In the genomic region with DNA sequence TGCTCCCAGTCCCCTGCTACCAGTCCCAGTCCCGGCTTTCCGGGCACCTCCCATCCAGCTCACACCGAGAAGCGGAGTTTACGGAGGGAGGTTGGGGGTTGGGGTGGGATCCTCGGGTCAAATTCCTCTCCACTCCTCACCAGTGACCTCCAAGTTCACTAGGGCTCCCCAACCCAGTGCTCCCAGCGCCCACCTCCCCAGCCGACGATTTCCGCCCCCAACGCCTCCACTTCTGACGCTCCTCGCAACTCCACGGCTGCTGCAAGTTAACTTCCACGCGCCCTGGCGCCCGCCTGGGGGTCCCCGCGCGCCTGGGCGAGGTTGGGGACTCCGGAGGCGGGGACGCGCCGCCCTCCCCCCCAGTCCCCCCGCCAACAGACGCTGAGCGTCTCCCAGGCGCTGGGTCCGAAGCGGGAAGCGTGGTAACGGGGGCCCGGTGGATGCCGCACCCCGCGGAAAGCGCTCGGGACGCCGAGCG, we compare ENCODE assay signal across 1 cellular context.
TF ChIP-seq lines count a peak whose summit lies in the region.

No MANE protein-coding gene starts in this region.

TF ChIP-seq in GM12878, 131 proteins besides CTCF, POLR2A, EP300 and RAD21 (continues in another document):
- no peak for TF ChIP-seq ZBED1 (IDR thresholded peaks at IDR 0.05; ENCODE audit: borderline replicate concordance)
- TF ChIP-seq RBBP5 (conservative IDR thresholded peaks at IDR 0.05) = no peak
- no peak for TF ChIP-seq STAT1 (conservative IDR thresholded peaks at IDR 0.05)
- TF ChIP-seq MXI1 (IDR thresholded peaks at IDR 0.05; ENCODE audit: low read depth, low read length) = peak; percentile 36; the same call in 1 of the 2 replicates
- no peak for TF ChIP-seq SMAD1 (IDR thresholded peaks at IDR 0.05; ENCODE audit: low read depth, partially characterized antibody)
- no peak for TF ChIP-seq FOXM1 (IDR thresholded peaks at IDR 0.05; ENCODE audit: low read depth, low read length)
- TF ChIP-seq NR2F1 (conservative IDR thresholded peaks at IDR 0.05) = 0 out of 2 replicates have a peak, but pooled peaks have one; percentile 6
- no peak for TF ChIP-seq HDAC6 (IDR thresholded peaks at IDR 0.05; ENCODE audit: unreplicated experiment)
- TF ChIP-seq, protein P1, sequence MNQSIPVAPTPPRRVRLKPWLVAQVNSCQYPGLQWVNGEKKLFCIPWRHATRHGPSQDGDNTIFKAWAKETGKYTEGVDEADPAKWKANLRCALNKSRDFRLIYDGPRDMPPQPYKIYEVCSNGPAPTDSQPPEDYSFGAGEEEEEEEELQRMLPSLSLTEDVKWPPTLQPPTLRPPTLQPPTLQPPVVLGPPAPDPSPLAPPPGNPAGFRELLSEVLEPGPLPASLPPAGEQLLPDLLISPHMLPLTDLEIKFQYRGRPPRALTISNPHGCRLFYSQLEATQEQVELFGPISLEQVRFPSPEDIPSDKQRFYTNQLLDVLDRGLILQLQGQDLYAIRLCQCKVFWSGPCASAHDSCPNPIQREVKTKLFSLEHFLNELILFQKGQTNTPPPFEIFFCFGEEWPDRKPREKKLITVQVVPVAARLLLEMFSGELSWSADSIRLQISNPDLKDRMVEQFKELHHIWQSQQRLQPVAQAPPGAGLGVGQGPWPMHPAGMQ (IDR thresholded peaks at IDR 0.05; ENCODE audit: borderline replicate concordance) = no peak
- 0 out of 2 replicates have a peak, but pooled peaks have one; percentile 39 for TF ChIP-seq DPF2 (IDR thresholded peaks at IDR 0.05)
- TF ChIP-seq SIX5 (IDR thresholded peaks at IDR 0.05; ENCODE audit: low read depth, low read length, severe bottlenecking) = no peak
- TF ChIP-seq, protein P2, sequence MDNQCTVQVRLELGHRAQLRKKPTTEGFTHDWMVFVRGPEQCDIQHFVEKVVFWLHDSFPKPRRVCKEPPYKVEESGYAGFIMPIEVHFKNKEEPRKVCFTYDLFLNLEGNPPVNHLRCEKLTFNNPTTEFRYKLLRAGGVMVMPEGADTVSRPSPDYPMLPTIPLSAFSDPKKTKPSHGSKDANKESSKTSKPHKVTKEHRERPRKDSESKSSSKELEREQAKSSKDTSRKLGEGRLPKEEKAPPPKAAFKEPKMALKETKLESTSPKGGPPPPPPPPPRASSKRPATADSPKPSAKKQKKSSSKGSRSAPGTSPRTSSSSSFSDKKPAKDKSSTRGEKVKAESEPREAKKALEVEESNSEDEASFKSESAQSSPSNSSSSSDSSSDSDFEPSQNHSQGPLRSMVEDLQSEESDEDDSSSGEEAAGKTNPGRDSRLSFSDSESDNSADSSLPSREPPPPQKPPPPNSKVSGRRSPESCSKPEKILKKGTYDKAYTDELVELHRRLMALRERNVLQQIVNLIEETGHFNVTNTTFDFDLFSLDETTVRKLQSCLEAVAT (IDR thresholded peaks at IDR 0.05) = no peak
- TF ChIP-seq ZNF384 (IDR thresholded peaks at IDR 0.05; ENCODE audit: borderline replicate concordance, low read depth, low read length) = no peak
- TF ChIP-seq, protein P3, sequence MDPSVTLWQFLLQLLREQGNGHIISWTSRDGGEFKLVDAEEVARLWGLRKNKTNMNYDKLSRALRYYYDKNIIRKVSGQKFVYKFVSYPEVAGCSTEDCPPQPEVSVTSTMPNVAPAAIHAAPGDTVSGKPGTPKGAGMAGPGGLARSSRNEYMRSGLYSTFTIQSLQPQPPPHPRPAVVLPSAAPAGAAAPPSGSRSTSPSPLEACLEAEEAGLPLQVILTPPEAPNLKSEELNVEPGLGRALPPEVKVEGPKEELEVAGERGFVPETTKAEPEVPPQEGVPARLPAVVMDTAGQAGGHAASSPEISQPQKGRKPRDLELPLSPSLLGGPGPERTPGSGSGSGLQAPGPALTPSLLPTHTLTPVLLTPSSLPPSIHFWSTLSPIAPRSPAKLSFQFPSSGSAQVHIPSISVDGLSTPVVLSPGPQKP (IDR thresholded peaks at IDR 0.05; ENCODE audit: low read depth, low read length) = no peak
- TF ChIP-seq YBX1 (IDR thresholded peaks at IDR 0.05) = no peak
- TF ChIP-seq MEF2A (IDR thresholded peaks at IDR 0.05; ENCODE audit: insufficient read depth, low read depth, low read length) = no peak
- TF ChIP-seq NR2C1 (IDR thresholded peaks at IDR 0.05) = no peak
- peak in 1 of 2 experiments; percentile 49; a peak in 2 of 4 replicates for TF ChIP-seq IKZF2 (IDR thresholded peaks at IDR 0.05)
- TF ChIP-seq RELA (IDR thresholded peaks at IDR 0.05; ENCODE audit: borderline replicate concordance, partially characterized antibody) = no peak
- TF ChIP-seq ESRRA (IDR thresholded peaks at IDR 0.05; ENCODE audit: low read length) = no peak
- no peak for TF ChIP-seq MYC (IDR thresholded peaks at IDR 0.05; ENCODE audit: insufficient read depth, insufficient read length, insufficient replicate concordance, low read length, severe bottlenecking)
- TF ChIP-seq, protein P4, sequence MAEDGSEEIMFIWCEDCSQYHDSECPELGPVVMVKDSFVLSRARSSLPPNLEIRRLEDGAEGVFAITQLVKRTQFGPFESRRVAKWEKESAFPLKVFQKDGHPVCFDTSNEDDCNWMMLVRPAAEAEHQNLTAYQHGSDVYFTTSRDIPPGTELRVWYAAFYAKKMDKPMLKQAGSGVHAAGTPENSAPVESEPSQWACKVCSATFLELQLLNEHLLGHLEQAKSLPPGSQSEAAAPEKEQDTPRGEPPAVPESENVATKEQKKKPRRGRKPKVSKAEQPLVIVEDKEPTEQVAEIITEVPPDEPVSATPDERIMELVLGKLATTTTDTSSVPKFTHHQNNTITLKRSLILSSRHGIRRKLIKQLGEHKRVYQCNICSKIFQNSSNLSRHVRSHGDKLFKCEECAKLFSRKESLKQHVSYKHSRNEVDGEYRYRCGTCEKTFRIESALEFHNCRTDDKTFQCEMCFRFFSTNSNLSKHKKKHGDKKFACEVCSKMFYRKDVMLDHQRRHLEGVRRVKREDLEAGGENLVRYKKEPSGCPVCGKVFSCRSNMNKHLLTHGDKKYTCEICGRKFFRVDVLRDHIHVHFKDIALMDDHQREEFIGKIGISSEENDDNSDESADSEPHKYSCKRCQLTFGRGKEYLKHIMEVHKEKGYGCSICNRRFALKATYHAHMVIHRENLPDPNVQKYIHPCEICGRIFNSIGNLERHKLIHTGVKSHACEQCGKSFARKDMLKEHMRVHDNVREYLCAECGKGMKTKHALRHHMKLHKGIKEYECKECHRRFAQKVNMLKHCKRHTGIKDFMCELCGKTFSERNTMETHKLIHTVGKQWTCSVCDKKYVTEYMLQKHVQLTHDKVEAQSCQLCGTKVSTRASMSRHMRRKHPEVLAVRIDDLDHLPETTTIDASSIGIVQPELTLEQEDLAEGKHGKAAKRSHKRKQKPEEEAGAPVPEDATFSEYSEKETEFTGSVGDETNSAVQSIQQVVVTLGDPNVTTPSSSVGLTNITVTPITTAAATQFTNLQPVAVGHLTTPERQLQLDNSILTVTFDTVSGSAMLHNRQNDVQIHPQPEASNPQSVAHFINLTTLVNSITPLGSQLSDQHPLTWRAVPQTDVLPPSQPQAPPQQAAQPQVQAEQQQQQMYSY (CRISPR knock-in tag; IDR thresholded peaks at IDR 0.05) = no peak
- no peak for TF ChIP-seq CEBPB (IDR thresholded peaks at IDR 0.05; ENCODE audit: borderline replicate concordance in 1 of 2, low read depth in 2 of 2, low read length in 2 of 2)
- TF ChIP-seq, protein P5, sequence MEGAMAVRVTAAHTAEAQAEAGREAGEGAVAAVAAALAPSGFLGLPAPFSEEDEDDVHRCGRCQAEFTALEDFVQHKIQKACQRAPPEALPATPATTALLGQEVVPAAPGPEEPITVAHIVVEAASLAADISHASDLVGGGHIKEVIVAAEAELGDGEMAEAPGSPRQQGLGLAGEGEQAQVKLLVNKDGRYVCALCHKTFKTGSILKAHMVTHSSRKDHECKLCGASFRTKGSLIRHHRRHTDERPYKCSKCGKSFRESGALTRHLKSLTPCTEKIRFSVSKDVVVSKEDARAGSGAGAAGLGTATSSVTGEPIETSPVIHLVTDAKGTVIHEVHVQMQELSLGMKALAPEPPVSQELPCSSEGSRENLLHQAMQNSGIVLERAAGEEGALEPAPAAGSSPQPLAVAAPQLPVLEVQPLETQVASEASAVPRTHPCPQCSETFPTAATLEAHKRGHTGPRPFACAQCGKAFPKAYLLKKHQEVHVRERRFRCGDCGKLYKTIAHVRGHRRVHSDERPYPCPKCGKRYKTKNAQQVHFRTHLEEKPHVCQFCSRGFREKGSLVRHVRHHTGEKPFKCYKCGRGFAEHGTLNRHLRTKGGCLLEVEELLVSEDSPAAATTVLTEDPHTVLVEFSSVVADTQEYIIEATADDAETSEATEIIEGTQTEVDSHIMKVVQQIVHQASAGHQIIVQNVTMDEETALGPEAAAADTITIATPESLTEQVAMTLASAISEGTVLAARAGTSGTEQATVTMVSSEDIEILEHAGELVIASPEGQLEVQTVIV (IDR thresholded peaks at IDR 0.05; ENCODE audit: borderline replicate concordance, partially characterized antibody) = no peak
- TF ChIP-seq ZNF24 (IDR thresholded peaks at IDR 0.05) = no peak
- TF ChIP-seq KAT2A (conservative IDR thresholded peaks at IDR 0.05; ENCODE audit: control insufficient read depth, low read depth, low read length) = no peak
- no peak for TF ChIP-seq SREBF1 (IDR thresholded peaks at IDR 0.05; ENCODE audit: low read length)
- TF ChIP-seq NFIC (IDR thresholded peaks at IDR 0.05; ENCODE audit: low read depth, low read length) = no peak
- TF ChIP-seq, protein P6, sequence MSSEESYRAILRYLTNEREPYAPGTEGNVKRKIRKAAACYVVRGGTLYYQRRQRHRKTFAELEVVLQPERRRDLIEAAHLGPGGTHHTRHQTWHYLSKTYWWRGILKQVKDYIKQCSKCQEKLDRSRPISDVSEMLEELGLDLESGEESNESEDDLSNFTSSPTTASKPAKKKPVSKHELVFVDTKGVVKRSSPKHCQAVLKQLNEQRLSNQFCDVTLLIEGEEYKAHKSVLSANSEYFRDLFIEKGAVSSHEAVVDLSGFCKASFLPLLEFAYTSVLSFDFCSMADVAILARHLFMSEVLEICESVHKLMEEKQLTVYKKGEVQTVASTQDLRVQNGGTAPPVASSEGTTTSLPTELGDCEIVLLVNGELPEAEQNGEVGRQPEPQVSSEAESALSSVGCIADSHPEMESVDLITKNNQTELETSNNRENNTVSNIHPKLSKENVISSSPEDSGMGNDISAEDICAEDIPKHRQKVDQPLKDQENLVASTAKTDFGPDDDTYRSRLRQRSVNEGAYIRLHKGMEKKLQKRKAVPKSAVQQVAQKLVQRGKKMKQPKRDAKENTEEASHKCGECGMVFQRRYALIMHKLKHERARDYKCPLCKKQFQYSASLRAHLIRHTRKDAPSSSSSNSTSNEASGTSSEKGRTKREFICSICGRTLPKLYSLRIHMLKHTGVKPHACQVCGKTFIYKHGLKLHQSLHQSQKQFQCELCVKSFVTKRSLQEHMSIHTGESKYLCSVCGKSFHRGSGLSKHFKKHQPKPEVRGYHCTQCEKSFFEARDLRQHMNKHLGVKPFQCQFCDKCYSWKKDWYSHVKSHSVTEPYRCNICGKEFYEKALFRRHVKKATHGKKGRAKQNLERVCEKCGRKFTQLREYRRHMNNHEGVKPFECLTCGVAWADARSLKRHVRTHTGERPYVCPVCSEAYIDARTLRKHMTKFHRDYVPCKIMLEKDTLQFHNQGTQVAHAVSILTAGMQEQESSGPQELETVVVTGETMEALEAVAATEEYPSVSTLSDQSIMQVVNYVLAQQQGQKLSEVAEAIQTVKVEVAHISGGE (CRISPR knock-in tag; IDR thresholded peaks at IDR 0.05) = no peak
- TF ChIP-seq ZNF622 (IDR thresholded peaks at IDR 0.05) = no peak
- TF ChIP-seq RFX5 (IDR thresholded peaks at IDR 0.05; ENCODE audit: low read depth, low read length) = no peak
- no peak for TF ChIP-seq SUPT20H (IDR thresholded peaks at IDR 0.05; ENCODE audit: borderline replicate concordance, control insufficient read depth, low read depth, low read length)
- TF ChIP-seq, protein P7, sequence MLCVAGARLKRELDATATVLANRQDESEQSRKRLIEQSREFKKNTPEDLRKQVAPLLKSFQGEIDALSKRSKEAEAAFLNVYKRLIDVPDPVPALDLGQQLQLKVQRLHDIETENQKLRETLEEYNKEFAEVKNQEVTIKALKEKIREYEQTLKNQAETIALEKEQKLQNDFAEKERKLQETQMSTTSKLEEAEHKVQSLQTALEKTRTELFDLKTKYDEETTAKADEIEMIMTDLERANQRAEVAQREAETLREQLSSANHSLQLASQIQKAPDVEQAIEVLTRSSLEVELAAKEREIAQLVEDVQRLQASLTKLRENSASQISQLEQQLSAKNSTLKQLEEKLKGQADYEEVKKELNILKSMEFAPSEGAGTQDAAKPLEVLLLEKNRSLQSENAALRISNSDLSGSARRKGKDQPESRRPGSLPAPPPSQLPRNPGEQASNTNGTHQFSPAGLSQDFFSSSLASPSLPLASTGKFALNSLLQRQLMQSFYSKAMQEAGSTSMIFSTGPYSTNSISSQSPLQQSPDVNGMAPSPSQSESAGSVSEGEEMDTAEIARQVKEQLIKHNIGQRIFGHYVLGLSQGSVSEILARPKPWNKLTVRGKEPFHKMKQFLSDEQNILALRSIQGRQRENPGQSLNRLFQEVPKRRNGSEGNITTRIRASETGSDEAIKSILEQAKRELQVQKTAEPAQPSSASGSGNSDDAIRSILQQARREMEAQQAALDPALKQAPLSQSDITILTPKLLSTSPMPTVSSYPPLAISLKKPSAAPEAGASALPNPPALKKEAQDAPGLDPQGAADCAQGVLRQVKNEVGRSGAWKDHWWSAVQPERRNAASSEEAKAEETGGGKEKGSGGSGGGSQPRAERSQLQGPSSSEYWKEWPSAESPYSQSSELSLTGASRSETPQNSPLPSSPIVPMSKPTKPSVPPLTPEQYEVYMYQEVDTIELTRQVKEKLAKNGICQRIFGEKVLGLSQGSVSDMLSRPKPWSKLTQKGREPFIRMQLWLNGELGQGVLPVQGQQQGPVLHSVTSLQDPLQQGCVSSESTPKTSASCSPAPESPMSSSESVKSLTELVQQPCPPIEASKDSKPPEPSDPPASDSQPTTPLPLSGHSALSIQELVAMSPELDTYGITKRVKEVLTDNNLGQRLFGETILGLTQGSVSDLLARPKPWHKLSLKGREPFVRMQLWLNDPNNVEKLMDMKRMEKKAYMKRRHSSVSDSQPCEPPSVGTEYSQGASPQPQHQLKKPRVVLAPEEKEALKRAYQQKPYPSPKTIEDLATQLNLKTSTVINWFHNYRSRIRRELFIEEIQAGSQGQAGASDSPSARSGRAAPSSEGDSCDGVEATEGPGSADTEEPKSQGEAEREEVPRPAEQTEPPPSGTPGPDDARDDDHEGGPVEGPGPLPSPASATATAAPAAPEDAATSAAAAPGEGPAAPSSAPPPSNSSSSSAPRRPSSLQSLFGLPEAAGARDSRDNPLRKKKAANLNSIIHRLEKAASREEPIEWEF (IDR thresholded peaks at IDR 0.05; ENCODE audit: insufficient replicate concordance, low read depth, low read length) = no peak
- TF ChIP-seq, protein P8, sequence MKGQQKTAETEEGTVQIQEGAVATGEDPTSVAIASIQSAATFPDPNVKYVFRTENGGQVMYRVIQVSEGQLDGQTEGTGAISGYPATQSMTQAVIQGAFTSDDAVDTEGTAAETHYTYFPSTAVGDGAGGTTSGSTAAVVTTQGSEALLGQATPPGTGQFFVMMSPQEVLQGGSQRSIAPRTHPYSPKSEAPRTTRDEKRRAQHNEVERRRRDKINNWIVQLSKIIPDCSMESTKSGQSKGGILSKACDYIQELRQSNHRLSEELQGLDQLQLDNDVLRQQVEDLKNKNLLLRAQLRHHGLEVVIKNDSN (IDR thresholded peaks at IDR 0.05; ENCODE audit: borderline replicate concordance, extremely low read length, insufficient read depth, low read depth, low read length) = no peak
- TF ChIP-seq CBX3 (IDR thresholded peaks at IDR 0.05; ENCODE audit: borderline replicate concordance, low read depth) = no peak
- no peak for TF ChIP-seq ZNF207 (IDR thresholded peaks at IDR 0.05; ENCODE audit: borderline replicate concordance)
- TF ChIP-seq LARP7 (IDR thresholded peaks at IDR 0.05) = peak; percentile 41; the same call in 1 of the 2 replicates
- TF ChIP-seq STAT3 (IDR thresholded peaks at IDR 0.05; ENCODE audit: low read depth, low read length) = no peak
- no peak for TF ChIP-seq CREM (IDR thresholded peaks at IDR 0.05; ENCODE audit: low read depth)
